Comparison of ENCODE assay signal across 8 cellular contexts in the genomic region with DNA sequence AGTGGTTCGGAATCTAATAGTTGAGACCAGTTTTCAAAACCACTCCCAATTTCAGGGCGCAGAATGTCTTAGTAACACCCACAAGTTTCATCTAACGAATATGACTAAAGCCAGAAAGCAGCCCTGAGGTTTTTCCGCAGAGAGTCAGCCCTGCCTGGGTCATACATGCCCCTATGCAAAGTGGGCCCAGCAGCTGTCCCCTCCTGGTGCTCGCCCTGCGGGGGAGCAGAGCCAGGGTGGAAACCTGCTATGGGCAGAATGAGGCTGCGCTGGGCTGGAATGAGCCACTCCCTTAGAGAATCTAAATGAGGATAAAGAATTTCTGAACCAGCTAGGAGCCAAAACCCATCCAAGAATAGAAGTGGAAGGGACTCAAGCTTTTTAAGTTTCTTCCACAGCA.
DNase-seq lines count a peak whose midpoint lies in the region; ATAC-seq and TF ChIP-seq lines count a peak whose summit lies in the region.
"Not testable (repeated sequence)": the region's sequence is repeated elsewhere in the genome, so short reads cannot be mapped to it uniquely, and the experiment has no call there.

No MANE protein-coding gene starts in this region.

- TF ChIP-seq CTCF in AG10803 (conservative IDR thresholded peaks at IDR 0.05; ENCODE audit: low read length); WTC11 (IDR thresholded peaks at IDR 0.05): not testable (repeated sequence)

- POLR2A ChIA-PET in WTC11 (lab: Charles Lee): not testable (repeated sequence)

- H3K27me3 ChIP-seq in GM23248 (replicated peaks; ENCODE audit: insufficient read depth): not testable (repeated sequence)

- H3K4me1 Mint-ChIP-seq in WTC11: not testable (repeated sequence)
- peaks cover 46% of the 10 kb centered on the region for H3K4me1 Mint-ChIP-seq in activated T-helper 1 cell treated with anti-CD3 and anti-CD28 coated beads, Interleukin-12 subunit alpha, Interleukin-12 subunit beta, Interleukin-2, Interleukin-4 antibody, amounts not matched to agents 30 ng/mL and 10 ng/mL and 1 ng/mL, durations not matched to agents 14 hours and 24 hours and 36 hours (ENCODE audit: low read depth)

- WGBS in GM23248 (ENCODE audit: low coverage in 1 of 2, low lambda C conversion rate in 2 of 2, missing lambda C conversion rate in 2 of 2), 2 experiments: 9 to 13% methylated on average over 7 of the region's 7 CpGs

- peak overlapping the region; percentile 45; the same call in 1 of the 2 replicates for H2AFZ ChIP-seq in GM23248

- not testable (repeated sequence) for H3K9me3 Mint-ChIP-seq in WTC11; activated T-helper 1 cell treated with anti-CD3 and anti-CD28 coated beads, Interleukin-12 subunit alpha, Interleukin-12 subunit beta, Interleukin-2, Interleukin-4 antibody, amounts not matched to agents 30 ng/mL and 10 ng/mL and 1 ng/mL, durations not matched to agents 14 hours and 24 hours and 36 hours

- in situ Hi-C loops in GM23248 (cut with MboI): not testable (repeated sequence)

- not testable (repeated sequence) for H3K27me3 Mint-ChIP-seq in WTC11 (ENCODE audit: low read depth); activated T-helper 1 cell treated with anti-CD3 and anti-CD28 coated beads, Interleukin-12 subunit alpha, Interleukin-12 subunit beta, Interleukin-2, Interleukin-4 antibody, amounts not matched to agents 30 ng/mL and 10 ng/mL and 1 ng/mL, durations not matched to agents 14 hours and 24 hours and 36 hours (ENCODE audit: insufficient read depth)

- H3K27ac Mint-ChIP-seq in WTC11: not testable (repeated sequence)
- peak overlapping the region; percentile 79 for H3K27ac Mint-ChIP-seq in activated T-helper 1 cell treated with anti-CD3 and anti-CD28 coated beads, Interleukin-12 subunit alpha, Interleukin-12 subunit beta, Interleukin-2, Interleukin-4 antibody, amounts not matched to agents 30 ng/mL and 10 ng/mL and 1 ng/mL, durations not matched to agents 14 hours and 24 hours and 36 hours

- not testable (repeated sequence) for H3K9me2 ChIP-seq in GM23248 (ENCODE audit: insufficient read depth)

- H3K27ac ChIP-seq in GM23248: not testable (repeated sequence)

- H3K4me3 ChIP-seq in AG10803 (ENCODE audit: low read length): not testable (repeated sequence)
- H3K4me3 ChIP-seq in GM23248: peak overlapping the region; percentile 41

- CTCF ChIA-PET in WTC11 (lab: Charles Lee): not testable (repeated sequence)

- H3K9me3 ChIP-seq in GM23248 (ENCODE audit: low read depth): not testable (repeated sequence)

- H3K4me1 ChIP-seq in GM23248 (ENCODE audit: insufficient read depth): peaks cover 15% of the 10 kb centered on the region

- H3K4me3 Mint-ChIP-seq in WTC11: not testable (repeated sequence)
- peak overlapping the region; percentile 26 for H3K4me3 Mint-ChIP-seq in activated T-helper 1 cell treated with anti-CD3 and anti-CD28 coated beads, Interleukin-12 subunit alpha, Interleukin-12 subunit beta, Interleukin-2, Interleukin-4 antibody, amounts not matched to agents 30 ng/mL and 10 ng/mL and 1 ng/mL, durations not matched to agents 14 hours and 24 hours and 36 hours

- not testable (repeated sequence) for H3K36me3 ChIP-seq in GM23248 (ENCODE audit: low read depth)

- peak overlapping the region; percentile 40 for H3K4me2 ChIP-seq in GM23248 (ENCODE audit: unreplicated experiment)

- not testable (repeated sequence) for H4K20me1 ChIP-seq in GM23248 (ENCODE audit: insufficient read depth)

- DNase-seq in AG10803 (ENCODE audit: low read depth): peak; percentile 29
- DNase-seq in GM23248: peak; percentile 40
- peak; percentile 45 for DNase-seq in WTC11 (ENCODE audit: low spot score)
- DNase-seq in activated T-helper 1 cell treated with anti-CD3 and anti-CD28 coated beads, Interleukin-12 subunit alpha, Interleukin-12 subunit beta, Interleukin-2, Interleukin-4 antibody, amounts not matched to agents 30 ng/mL and 10 ng/mL and 1 ng/mL, durations not matched to agents 14 hours and 24 hours and 36 hours (ENCODE audit: low spot score): not testable (repeated sequence)
- DNase-seq in medulla oblongata (ENCODE audit: extremely low spot score): peak; percentile 46
- peak in 2 of 3 donors; percentile 37 to 42 for DNase-seq in stimulated activated CD4-positive, alpha-beta T cell treated with anti-CD3 and anti-CD28 coated beads, TNF-alpha, amount 100 ng/mL, for 48 hours (ENCODE audit: low read depth in 3 of 3)

- not testable (repeated sequence) for H3K9ac ChIP-seq in GM23248

- H3F3A ChIP-seq in GM23248 (ENCODE audit: insufficient read depth): not testable (repeated sequence)

- intact Hi-C loops in activated T-helper 1 cell treated with anti-CD3 and anti-CD28 coated beads, Interleukin-12 subunit alpha, Interleukin-12 subunit beta, Interleukin-2, Interleukin-4 antibody, amounts not matched to agents 30 ng/mL and 10 ng/mL and 1 ng/mL, durations not matched to agents 14 hours and 24 hours and 36 hours (cut with micrococcal nuclease): loop anchor here (1.0 kb wide), 2 partner anchors 20 to 49 kb away; no protein-coding TSS in a partner anchor

- not testable (repeated sequence) for H3K79me2 ChIP-seq in GM23248 (ENCODE audit: insufficient read depth)

- ATAC-seq in GM19328 (IDR thresholded peaks at IDR 0.05; ENCODE audit: unreplicated experiment) (peak; percentile 53), HG03342 (IDR thresholded peaks at IDR 0.05; ENCODE audit: unreplicated experiment) (peak; percentile 50), WTC11 (peak; percentile 80)

- not testable (repeated sequence) for H3K36me3 Mint-ChIP-seq in WTC11; activated T-helper 1 cell treated with anti-CD3 and anti-CD28 coated beads, Interleukin-12 subunit alpha, Interleukin-12 subunit beta, Interleukin-2, Interleukin-4 antibody, amounts not matched to agents 30 ng/mL and 10 ng/mL and 1 ng/mL, durations not matched to agents 14 hours and 24 hours and 36 hours (ENCODE audit: low read depth)

TF ChIP-seq in WTC11, 78 proteins besides CTCF, POLR2A, EP300 and RAD21:
- TF ChIP-seq ZNF423 (CRISPR knock-in tag; IDR thresholded peaks at IDR 0.05): peak; percentile 68; the same call in 1 of the 2 replicates
